In the genomic region with DNA sequence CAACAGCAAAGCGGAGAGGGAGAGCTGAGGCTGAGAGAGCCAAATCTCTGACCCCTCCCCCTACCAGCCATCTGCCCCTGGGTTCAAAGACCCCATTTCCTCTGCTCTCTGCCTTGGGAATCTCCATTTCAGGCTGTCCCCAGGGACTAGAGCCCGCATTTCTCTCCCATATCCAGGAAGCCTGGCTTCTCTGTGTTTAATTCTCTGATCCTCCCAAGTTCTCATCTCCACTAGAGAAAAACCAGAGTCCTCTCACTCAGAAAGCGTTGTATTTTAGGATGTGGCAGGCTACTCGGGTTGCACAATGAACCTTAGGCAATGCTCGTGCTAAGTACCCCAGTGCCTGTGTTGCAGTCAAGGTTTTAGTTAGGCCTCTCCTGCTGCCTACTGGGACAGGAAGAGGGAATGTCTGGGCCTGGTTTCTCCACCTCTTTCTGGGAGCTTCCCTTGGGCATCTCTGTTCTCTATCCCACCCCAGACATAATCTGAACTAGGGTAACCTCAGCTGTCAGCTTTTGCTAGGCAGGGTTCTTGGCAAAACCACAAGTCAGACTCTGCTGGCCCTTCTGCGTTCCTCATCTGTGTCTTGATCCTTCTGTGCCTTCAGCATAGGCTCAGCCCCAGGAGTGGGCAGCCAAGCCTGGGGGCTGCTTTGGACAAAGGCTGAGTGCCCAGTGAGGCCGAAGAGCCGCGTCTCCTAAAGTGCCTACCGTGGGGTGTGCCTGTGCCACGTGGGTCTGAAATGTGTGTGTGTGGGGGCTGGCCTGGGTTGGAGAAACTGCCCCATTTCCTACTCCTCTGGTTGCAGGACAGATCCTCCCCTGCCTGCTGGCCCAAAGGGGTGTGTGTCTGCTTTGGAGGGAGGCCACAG, we compare ENCODE assay signal across 8 cellular contexts.
A peak's percentile ranks its signal among the peaks of the same experiment; 100 is the strongest.
DNase-seq lines count a peak whose midpoint lies in the region; ATAC-seq and TF ChIP-seq lines count a peak whose summit lies in the region.

No MANE protein-coding gene starts in this region.

- peaks cover 7% of the 10 kb centered on the region for H3K36me3 ChIP-seq in fibroblast of lung (ENCODE audit: control insufficient read depth, insufficient read depth, low read length)

- H3K27ac ChIP-seq in fibroblast of lung (ENCODE audit: insufficient read depth, low read length) = peak overlapping the region; percentile 86

- no peaks in the 10 kb centered on the region for H3K27me3 ChIP-seq in fibroblast of lung (ENCODE audit: control insufficient read depth, insufficient read depth, low read length)

- H3K4me1 ChIP-seq in fibroblast of lung (ENCODE audit: control insufficient read depth, extremely low read depth, insufficient read depth, low read length) = peaks cover 54% of the 10 kb centered on the region

- ATAC-seq in GM18511 (IDR thresholded peaks at IDR 0.05; ENCODE audit: unreplicated experiment) (peak; percentile 58), GM21515 (IDR thresholded peaks at IDR 0.05; ENCODE audit: unreplicated experiment) (no peak), GM21423 (IDR thresholded peaks at IDR 0.05; ENCODE audit: unreplicated experiment) (no peak)

- H3K27ac Mint-ChIP-seq in progenitor cell of endocrine pancreas = peak overlapping the region; percentile 71

- peak overlapping the region; percentile 60 for H3K9ac ChIP-seq in fibroblast of lung (ENCODE audit: insufficient read depth, low read length)

- peaks cover 4% of the 10 kb centered on the region for H3K36me3 Mint-ChIP-seq in progenitor cell of endocrine pancreas (ENCODE audit: insufficient read depth)

- no peak overlapping the region for H3K4me2 ChIP-seq in fibroblast of lung (ENCODE audit: extremely low read depth, insufficient read depth, low read length)

- no peak overlapping the region for H3K4me3 Mint-ChIP-seq in progenitor cell of endocrine pancreas (ENCODE audit: low read depth)

- H3K9me3 Mint-ChIP-seq in progenitor cell of endocrine pancreas (ENCODE audit: low read depth) = no peaks in the 10 kb centered on the region

- H2AFZ ChIP-seq in fibroblast of lung (ENCODE audit: low read length) = no peak overlapping the region

- H4K20me1 ChIP-seq in fibroblast of lung (ENCODE audit: control insufficient read depth, extremely low read depth, insufficient read depth, low read length) = no peaks in the 10 kb centered on the region

- H3K79me2 ChIP-seq in fibroblast of lung (ENCODE audit: control insufficient read depth, insufficient read depth, low read length) = no peaks in the 10 kb centered on the region

- H3K4me1 Mint-ChIP-seq in progenitor cell of endocrine pancreas (ENCODE audit: low read depth) = peaks cover 4% of the 10 kb centered on the region

- H3K4me3 ChIP-seq in fibroblast of lung (replicated peaks in 1 of 4; ENCODE audit: control extremely low read depth in 1 of 4, insufficient read depth in 1 of 4, low read depth in 3 of 4, low read length in 4 of 4) = no peak overlapping the region

- peak; percentile 31 for DNase-seq in NOMO-1 treated with dmso at 0.1 percent for 144 hours (lab: John Stamatoyannopoulos, UW; ENCODE audit: unreplicated experiment)
- DNase-seq in fibroblast of lung (ENCODE audit: low read depth in 2 of 2) = peak in 1 of 2 donors; percentile 85
- DNase-seq in progenitor cell of endocrine pancreas (ENCODE audit: low spot score, unreplicated experiment) = no peak
- DNase-seq in SHP77 (lab: John Stamatoyannopoulos, UW) = no peak
- DNase-seq in stimulated activated CD4-positive, alpha-beta T cell treated with anti-CD3 and anti-CD28 coated beads, Interleukin-2, amount 100 ng/mL, for 24 hours = no peak

- H3K27me3 Mint-ChIP-seq in progenitor cell of endocrine pancreas = no peaks in the 10 kb centered on the region

- no peaks in the 10 kb centered on the region for H3K9me3 ChIP-seq in fibroblast of lung (ENCODE audit: control insufficient read depth, insufficient read depth, low read depth, low read length)

- no peak for TF ChIP-seq CTCF in fibroblast of lung (conservative IDR thresholded peaks at IDR 0.05 in 1 of 2, IDR thresholded peaks at IDR 0.05 in 1 of 2; ENCODE audit: low read depth in 1 of 2, low read length in 2 of 2)
- TF ChIP-seq CTCF in progenitor cell of endocrine pancreas (IDR thresholded peaks at IDR 0.05; ENCODE audit: unreplicated experiment) = no peak
